In the genomic region with DNA sequence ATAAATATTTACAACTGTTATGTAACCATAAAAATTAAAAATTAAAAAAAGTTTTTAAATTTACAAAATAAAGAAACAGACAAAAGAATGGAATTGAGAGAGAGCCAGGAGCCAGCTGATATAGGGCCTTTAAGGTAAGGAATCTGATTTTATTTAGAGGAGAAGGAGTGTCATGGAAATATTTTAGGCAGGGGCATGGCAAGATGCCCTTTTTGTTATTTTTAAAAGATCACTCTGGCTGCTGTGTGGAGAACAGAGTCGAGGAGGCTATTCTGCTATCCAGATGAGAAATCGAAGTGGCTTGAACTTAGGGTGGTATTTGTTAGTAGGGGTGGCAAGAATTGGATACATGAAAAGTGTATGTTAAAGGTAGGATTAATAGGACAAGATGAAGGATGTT, we compare ENCODE assay signal across 4 cellular contexts. TPM values are rescaled to one million over a fixed set of nuclear protein-coding genes. Genes with fewer than 3 reads are reported as not detected.
"Had no signal": no experiment of that assay in that cellular context is flagged by ENCODE, and none has a peak within 500 bp of the region (broad histone marks: within the 10 kb centered on the region; RNA-seq: fewer than 3 reads in every experiment).

No MANE protein-coding gene starts in this region.

- H3K4me3 ChIP-seq: GM12878 had no signal

- ATAC-seq: GM12878 had no signal

- DNase-seq: GDM1, GF-D8 had no signal

RNA-seq across cellular contexts. Expression of a gene that starts 9.1 kb away (rescaled TPM):
- total RNA-seq: G401, GM12878 had no signal
